17 cellular contexts compared by ENCODE assay signal in the genomic region with DNA sequence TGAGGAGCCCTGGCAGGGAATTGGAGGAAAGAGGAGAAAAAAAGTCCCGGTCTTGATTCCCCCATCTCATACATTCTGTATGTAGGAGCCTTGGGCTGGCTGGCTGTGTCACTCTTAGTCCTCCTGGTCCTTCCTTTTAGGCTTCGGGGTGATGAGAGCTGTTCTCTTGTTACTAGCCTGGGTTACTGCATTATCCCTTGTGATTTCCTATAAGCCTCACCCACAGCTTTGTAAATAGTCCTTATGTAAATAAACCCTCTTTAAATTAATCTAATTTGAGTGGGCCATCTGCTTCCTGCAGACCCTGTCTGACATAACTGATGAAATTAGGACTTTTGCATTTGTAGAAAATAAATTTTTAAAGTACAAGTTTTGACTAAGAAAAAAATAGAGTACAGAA. TPM values are rescaled to one million over a fixed set of nuclear protein-coding genes. Genes with fewer than 3 reads are reported as not detected.
DNase-seq lines count a peak whose midpoint lies in the region; ATAC-seq, FAIRE-seq and TF ChIP-seq lines count a peak whose summit lies in the region.
"Had no signal": no experiment of that assay in that cellular context is flagged by ENCODE, and none has a peak within 500 bp of the region (broad histone marks: within the 10 kb centered on the region; RNA-seq: fewer than 3 reads in every experiment).

No MANE protein-coding gene starts in this region.

- peaks cover 3 to 6% (median 5%) of the 10 kb centered on the region in 7 donors for H3K9me3 Mint-ChIP-seq in CD14-positive monocyte

- no peak for TF ChIP-seq RAD21 in K562 (CRISPR knock-in tag; conservative IDR thresholded peaks at IDR 0.05 in 1 of 2, IDR thresholded peaks at IDR 0.05 in 1 of 2)

- H3K9ac ChIP-seq in K562 (ENCODE audit: insufficient read depth in 1 of 2, low read depth in 2 of 2, low read length in 2 of 2), result no peak overlapping the region

- H3K4me3 Mint-ChIP-seq in CD14-positive monocyte, result no peak overlapping the region
- H3K4me3 Mint-ChIP-seq: nephron had no signal

- peaks cover 25 to 49% of the 10 kb centered on the region in 2 donors for H3K36me3 Mint-ChIP-seq in CD14-positive monocyte

- H3K9me1 ChIP-seq in K562 (ENCODE audit: control insufficient read depth, insufficient read depth, low read length), result no peaks in the 10 kb centered on the region

- ATAC-seq in K562 (peak; percentile 47), right lobe of liver (no peak)
- ATAC-seq: left ventricle myocardium superior, sciatic nerve, upper lobe of right lung had no signal

- BruUV-seq in K562 (replicated peaks; lab: Mats Ljungman, UMichigan), result no TSS peak

- no peak for TF ChIP-seq EP300 in K562 (IDR thresholded peaks at IDR 0.05; ENCODE audit: low read length)

- H3K4me3 ChIP-seq in K562 (no peak overlapping the region), thyroid gland (replicated peaks in 1 of 3) (no peak overlapping the region), right lobe of liver (no peak overlapping the region)
- H3K4me3 ChIP-seq: A549, upper lobe of right lung had no signal

- FAIRE-seq in K562 (lab: Jason Lieb, UNC), result no peak
- FAIRE-seq: A549 had no signal

- H4K20me1 ChIP-seq in K562 (replicated peaks; ENCODE audit: control insufficient read depth, insufficient read depth, low read length), result no peaks in the 10 kb centered on the region

- intact Hi-C loops in CD14-positive monocyte (cut with micrococcal nuclease), result no loop called here
- intact Hi-C loops in K562 (cut with micrococcal nuclease), result no loop called here
- intact Hi-C loops in thyroid gland (cut with DNase I), result no loop called here
- intact Hi-C loops in right lobe of liver (cut with DNase I), result no loop called here

- peaks cover 60% of the 10 kb centered on the region for H3K79me2 ChIP-seq in K562 (ENCODE audit: control insufficient read depth, insufficient read depth, low read length)

- WGBS in K562 (ENCODE audit: insufficient coverage, low coverage, missing lambda C conversion rate), result 89% methylated on average over 2 of the region's 2 CpGs
- WGBS in thyroid gland, 2 donors, result 51 to 86% methylated on average over 2 of the region's 2 CpGs
- 50% methylated on average over 1 of the region's 2 CpGs for WGBS in right lobe of liver (ENCODE audit: insufficient coverage, low coverage, low lambda C conversion rate, missing lambda C conversion rate)

- no peak for TF ChIP-seq CTCF in CD14-positive monocyte (IDR thresholded peaks at IDR 0.05)
- no peak for TF ChIP-seq CTCF in K562 (IDR thresholded peaks at IDR 0.05 in 2 of 3, conservative IDR thresholded peaks at IDR 0.05 in 1 of 3; ENCODE audit: insufficient read depth in 2 of 3, low read depth in 1 of 3, low read length in 3 of 3)
- TF ChIP-seq CTCF in thyroid gland (IDR thresholded peaks at IDR 0.05), result no peak
- TF ChIP-seq CTCF in right lobe of liver (IDR thresholded peaks at IDR 0.05), result no peak

- H3K4me1 ChIP-seq in K562 (replicated peaks in 1 of 2; ENCODE audit: control insufficient read depth in 2 of 2, insufficient read depth in 2 of 2, low read length in 2 of 2) (peaks cover 6% of the 10 kb centered on the region in 2 experiments; a peak in 2 of 5 replicates), thyroid gland (no peaks in the 10 kb centered on the region), right lobe of liver (peaks cover 0 to under 1% (median 0%) of the 10 kb centered on the region in 4 donors)
- H3K4me1 ChIP-seq: A549, upper lobe of right lung had no signal

- peaks cover 0 to 1% (median 0%) of the 10 kb centered on the region in 3 donors for H3K27me3 Mint-ChIP-seq in CD14-positive monocyte (ENCODE audit: low read depth in 3 of 3)

- H3K36me3 ChIP-seq in K562 (ENCODE audit: control insufficient read depth, insufficient read depth, low read length) (peaks cover 12% of the 10 kb centered on the region; the same call in 2 of the 3 replicates), thyroid gland (peaks cover 0 to 4% of the 10 kb centered on the region in 2 donors), right lobe of liver (peaks cover 0 to 3% (median 1%) of the 10 kb centered on the region in 4 donors)
- H3K36me3 ChIP-seq: upper lobe of right lung had no signal

- H3K9me3 ChIP-seq in K562 (replicated peaks; ENCODE audit: control insufficient read depth, insufficient read depth, low read depth, low read length), result no peaks in the 10 kb centered on the region
- H3K9me3 ChIP-seq in thyroid gland, result no peaks in the 10 kb centered on the region
- H3K9me3 ChIP-seq in right lobe of liver, result no peaks in the 10 kb centered on the region
- H3K9me3 ChIP-seq: upper lobe of right lung had no signal

- H3K4me1 Mint-ChIP-seq in CD14-positive monocyte, result no peaks in the 10 kb centered on the region
- H3K4me1 Mint-ChIP-seq: nephron had no signal

- H3K27ac Mint-ChIP-seq in CD14-positive monocyte, result peak overlapping the region in 5 of 7 donors; percentile 10 to 58 (median 42)
- H3K27ac Mint-ChIP-seq: nephron had no signal

- CTCF ChIA-PET in K562 (lab: Yijun Ruan, JAX; ENCODE audit: low intra/inter-chr PET ratio), result no interaction called here

- POLR2A ChIA-PET in K562 (lab: Yijun Ruan, JAX), result interaction anchor here (0.6 to 1.2 kb wide), 3 partner anchors 9 to 1765 kb away, joined by 3 to 4 read pairs (median 4); no protein-coding TSS in a partner anchor

- no peak for TF ChIP-seq POLR2A in K562 (conservative IDR thresholded peaks at IDR 0.05)
- no peak for TF ChIP-seq POLR2A in thyroid gland (IDR thresholded peaks at IDR 0.05)
- no peak for TF ChIP-seq POLR2A in right lobe of liver (IDR thresholded peaks at IDR 0.05)

- H3K27ac ChIP-seq in K562 (ENCODE audit: extremely low read depth, low read depth, low read length) (no peak overlapping the region), thyroid gland (no peak overlapping the region), right lobe of liver (no peak overlapping the region)
- H3K27ac ChIP-seq: A549, upper lobe of right lung had no signal

- in situ Hi-C loops in K562 (cut with MboI), result no loop called here

- DNase-seq in CD14-positive monocyte (ENCODE audit: low spot score) (no peak), NCI-H1417 (lab: John Stamatoyannopoulos, UW) (peak in 2 of 3 experiments; percentile 24 to 74), NCI-H526 treated with DMSO at 0.1 percent for 48 hours (lab: John Stamatoyannopoulos, UW) (peak; percentile 37), K562 (ENCODE audit: extremely low read depth in 1 of 4, low spot score in 3 of 4) (no peak), cerebellar cortex (ENCODE audit: low spot score) (no peak), thyroid gland (no peak), right lobe of liver (no peak), nucleus accumbens (lab: John Stamatoyannopoulos, UW) (no peak)
- DNase-seq: activated CD4-positive, CD25-positive, alpha-beta regulatory T cell; activated naive CD4-positive, alpha-beta T cell; left ventricle myocardium superior; MV-4-11; stimulated activated CD4-positive, alpha-beta T cell treated with anti-CD3 and anti-CD28 coated beads, Interleukin-4, amount 100 ng/mL, for 24 hours; upper lobe of right lung had no signal

- no peak overlapping the region for H2AFZ ChIP-seq in K562 (ENCODE audit: low read depth, low read length)

- H3K4me2 ChIP-seq in K562 (ENCODE audit: insufficient read depth, low read length), result no peak overlapping the region
- H3K4me2 ChIP-seq: A549 had no signal

- H3K27me3 ChIP-seq in K562 (ENCODE audit: control insufficient read depth in 2 of 2, insufficient read depth in 2 of 2, low read length in 2 of 2), result no peaks in the 10 kb centered on the region
- no peaks in the 10 kb centered on the region for H3K27me3 ChIP-seq in thyroid gland
- H3K27me3 ChIP-seq in right lobe of liver, result no peaks in the 10 kb centered on the region
- H3K27me3 ChIP-seq: upper lobe of right lung had no signal

RNA-seq across cellular contexts. Expression of gene DNM1L, which starts 19.2 kb away (rescaled TPM):
- 10 to 100 TPM; 23.6 to 31.5 TPM for polyA plus RNA-seq in CD14-positive monocyte
- 53.2 and 202 TPM in 2 replicates for total RNA-seq in K562 (2011; cell fraction: chromatin; rRNA removed; ENCODE audit: low replicate concordance)
- 26.0 and 40.5 TPM in 2 replicates for total RNA-seq in K562 (2011; cell fraction: nucleolus; rRNA removed)
- 58.5 and 76.0 TPM in 2 replicates for total RNA-seq in K562 (2011; cell fraction: nucleoplasm; rRNA removed)
- 42.3 and 49.6 TPM in 2 replicates for total RNA-seq in K562 (2014; rRNA removed)
- 79.1 and 86.8 TPM in 2 replicates for total RNA-seq in K562 (2014; rRNA removed; fragmentation: Illumina TruSeq; extraction: Trizol)
- 73.0 and 76.4 TPM in 2 replicates for total RNA-seq in K562 (2015; rRNA removed; fragmentation: Illumina TruSeq; extraction: Trizol)
- 48.8 and 61.5 TPM in 2 replicates for total RNA-seq in K562 (2021)
- 72.4 and 82.8 TPM in 2 replicates for polyA plus RNA-seq in K562 (2011; rRNA removed)
- 13.3 and 29.2 TPM in 2 replicates for polyA plus RNA-seq in K562 (2011; cell fraction: cytosol; rRNA removed)
- 64.7 and 86.6 TPM in 2 replicates for polyA plus RNA-seq in K562 (2011; cell fraction: nucleus; rRNA removed)
- polyA plus RNA-seq in K562 (2012), result 42.7 and 43.3 TPM in 2 replicates
- 56.6 and 69.8 TPM in 2 replicates for polyA plus RNA-seq in K562 (2014; fragmentation: Illumina TruSeq; extraction: Trizol)
- 10 to 100 TPM; 24.1 to 46.2 TPM for polyA plus RNA-seq in K562 (2014; fragmentation: Nextera tagmentation; extraction: Ambion mirVana)
- 46.6 and 54.5 TPM in 2 replicates for polyA plus RNA-seq in K562 (2014; rRNA removed)
- 105 and 108 TPM in 2 replicates for polyA minus RNA-seq in K562 (2011; rRNA and poly(A)+ RNA removed)
- 28.9 and 36.7 TPM in 2 replicates for polyA minus RNA-seq in K562 (2011; cell fraction: cytosol; rRNA and poly(A)+ RNA removed)
- 60.2 and 106 TPM in 2 replicates for polyA minus RNA-seq in K562 (2011; cell fraction: nucleus; rRNA and poly(A)+ RNA removed)
- total RNA-seq in thyroid gland, result 10 to 100 TPM; 49.7 to 93.7 (median 56.8) TPM
- 10 to 100 TPM; 10.2 to 26.1 (median 21.1) TPM for total RNA-seq in right lobe of liver

RNA-seq across cellular contexts. Expression of gene YARS2, which starts 57.4 kb away (rescaled TPM):
- 1 to 10 TPM; 6.6 to 7.5 TPM for polyA plus RNA-seq in CD14-positive monocyte
- total RNA-seq in K562 (2011; cell fraction: chromatin; rRNA removed; ENCODE audit: low replicate concordance), result 21.3 and 22.4 TPM in 2 replicates
- total RNA-seq in K562 (2011; cell fraction: nucleolus; rRNA removed), result 26.5 and 26.7 TPM in 2 replicates
- 17.7 and 18.4 TPM in 2 replicates for total RNA-seq in K562 (2011; cell fraction: nucleoplasm; rRNA removed)
- 28.7 and 34.4 TPM in 2 replicates for total RNA-seq in K562 (2014; rRNA removed)
- total RNA-seq in K562 (2014; rRNA removed; fragmentation: Illumina TruSeq; extraction: Trizol), result 40.6 and 42.2 TPM in 2 replicates
- 36.5 and 40.9 TPM in 2 replicates for total RNA-seq in K562 (2015; rRNA removed; fragmentation: Illumina TruSeq; extraction: Trizol)
- total RNA-seq in K562 (2021), result 24.2 and 25.1 TPM in 2 replicates
- polyA plus RNA-seq in K562 (2011; rRNA removed), result 29.8 and 37.5 TPM in 2 replicates
- 24.0 and 30.5 TPM in 2 replicates for polyA plus RNA-seq in K562 (2011; cell fraction: cytosol; rRNA removed)
- polyA plus RNA-seq in K562 (2011; cell fraction: nucleus; rRNA removed), result 16.9 and 21.7 TPM in 2 replicates
- polyA plus RNA-seq in K562 (2012), result 13.5 and 24.6 TPM in 2 replicates
- 19.9 and 23.1 TPM in 2 replicates for polyA plus RNA-seq in K562 (2014; fragmentation: Illumina TruSeq; extraction: Trizol)
- 10 to 100 TPM; 15.2 to 18.4 TPM for polyA plus RNA-seq in K562 (2014; fragmentation: Nextera tagmentation; extraction: Ambion mirVana)
- 30.3 and 35.0 TPM in 2 replicates for polyA plus RNA-seq in K562 (2014; rRNA removed)
- 24.1 and 24.8 TPM in 2 replicates for polyA minus RNA-seq in K562 (2011; rRNA and poly(A)+ RNA removed)
- 11.0 and 17.3 TPM in 2 replicates for polyA minus RNA-seq in K562 (2011; cell fraction: cytosol; rRNA and poly(A)+ RNA removed)
- polyA minus RNA-seq in K562 (2011; cell fraction: nucleus; rRNA and poly(A)+ RNA removed), result 25.0 and 29.8 TPM in 2 replicates
- 10 to 100 TPM; 21.1 to 48.5 (median 25.3) TPM for total RNA-seq in thyroid gland
- total RNA-seq in right lobe of liver, result 10 to 100 TPM in 2 of 6 experiments, 1 to 10 TPM in 4; 6.9 to 19.4 (median 9.0) TPM

Comparison
In these comparisons a context has a peak if more than half of its experiments do, and no peak if none do; other contexts are left out.
1. DNase-seq: peak in NCI-H1417 (2 of 3) and NCI-H526 treated with DMSO at 0.1 percent for 48 hours (single experiment); none in CD14-positive monocyte (single experiment), K562 (0 of 4), cerebellar cortex (single experiment), thyroid gland (0 of 2), right lobe of liver (0 of 3) and nucleus accumbens (0 of 56).